In genomic region chr6:83854766-83855165, GRCh38 we compare ENCODE assay signal across 22 cellular contexts. TPM values are rescaled to one million over a fixed set of nuclear protein-coding genes. Genes with fewer than 3 reads are reported as not detected.
"Had no signal": no experiment of that assay in that cellular context is flagged by ENCODE, and none has a peak within 500 bp of the region (broad histone marks: within the 10 kb centered on the region; RNA-seq: fewer than 3 reads in every experiment).

No MANE protein-coding gene starts in this region.

- DNase-seq: activated CD4-positive, alpha-beta T cell treated with anti-CD3 and anti-CD28 coated beads, Interleukin-2, amount 50 U/mL, for 1 hour; activated CD4-positive, CD25-positive, alpha-beta regulatory T cell treated with anti-CD3 and anti-CD28 coated beads, Interleukin-2, amount 50 U/mL, for 72 hours; activated T-cell treated with anti-CD3 and anti-CD28 coated beads, Interleukin-2, amount 50 U/mL, for 1 hour; effector CD4-positive, alpha-beta T cell; left ventricle myocardium superior; mammary epithelial cell; midbrain; natural killer cell; ovary; stimulated activated CD4-positive, alpha-beta T cell treated with anti-CD3 and anti-CD28 coated beads, Interleukin-2, amount 100 ng/mL, for 48 hours; stimulated activated CD8-positive, alpha-beta memory T cell treated with anti-CD3 and anti-CD28 coated beads, Interleukin-4, amount 100 ng/mL, for 48 hours; stimulated activated naive B cell treated with anti-CD40 and anti-IgM and Interleukin-4, amounts not matched to agents 10 μg/mL and 1 μg/mL and 100 μg/mL, for 72 hours; testis; upper lobe of left lung had no signal

- H3K27me3 ChIP-seq: ovary, testis had no signal

- ATAC-seq: left ventricle myocardium superior, natural killer cell had no signal

- H3K4me1 ChIP-seq: foreskin keratinocyte, testis had no signal

- H3K4me3 Mint-ChIP-seq: natural killer cell had no signal

- H3K36me3 Mint-ChIP-seq: stimulated activated naive B cell treated with anti-CD40 and anti-IgM and Interleukin-4, amounts not matched to agents 10 μg/mL and 1 μg/mL and 100 μg/mL, for 72 hours had no signal

- H3K9me3 ChIP-seq: neutrophil, ovary, prostate gland, testis, upper lobe of left lung had no signal

- H3K27ac ChIP-seq: cardiac muscle cell, foreskin keratinocyte, hepatocyte, neutrophil, ovary, prostate gland, testis, upper lobe of left lung had no signal

- H2AFZ ChIP-seq: hepatocyte had no signal

- H3K79me2 ChIP-seq: hepatocyte had no signal

- H3K36me3 ChIP-seq: cardiac muscle cell, neutrophil, ovary, prostate gland, upper lobe of left lung had no signal

- H3K27ac Mint-ChIP-seq: activated naive CD4-positive, alpha-beta T cell treated with anti-CD3 and anti-CD28 coated beads, Interleukin-2, amount 50 U/mL, for 72 hours; natural killer cell; stimulated activated naive B cell treated with anti-CD40 and anti-IgM and Interleukin-4, amounts not matched to agents 10 μg/mL and 1 μg/mL and 100 μg/mL, for 72 hours; T-helper 2 cell treated with Interferon-gamma antibody and Interleukin-4, amounts not matched to agents 5 μg/mL and 100 μg/mL, for 36 hours had no signal

- H3K4me3 ChIP-seq: hepatocyte, ovary, upper lobe of left lung had no signal

- H3K9me3 Mint-ChIP-seq: activated naive CD4-positive, alpha-beta T cell treated with anti-CD3 and anti-CD28 coated beads, Interleukin-2, amount 50 U/mL, for 72 hours; natural killer cell; stimulated activated naive B cell treated with anti-CD40 and anti-IgM and Interleukin-4, amounts not matched to agents 10 μg/mL and 1 μg/mL and 100 μg/mL, for 72 hours; T-helper 2 cell treated with Interferon-gamma antibody and Interleukin-4, amounts not matched to agents 5 μg/mL and 100 μg/mL, for 36 hours had no signal

RNA-seq across cellular contexts. Expression of gene RIPPLY2, which starts 1.6 kb away (rescaled TPM):
- total RNA-seq: activated naive CD4-positive, alpha-beta T cell treated with anti-CD3 and anti-CD28 coated beads, Interleukin-2, amount 50 U/mL, for 72 hours; glomerular endothelial cell; hepatocyte; left ventricle myocardium superior; mammary epithelial cell; natural killer cell; upper lobe of left lung had no signal
- polyA plus RNA-seq: hepatocyte had no signal
